ENCODE assay signal across 8 cellular contexts in the genomic region with DNA sequence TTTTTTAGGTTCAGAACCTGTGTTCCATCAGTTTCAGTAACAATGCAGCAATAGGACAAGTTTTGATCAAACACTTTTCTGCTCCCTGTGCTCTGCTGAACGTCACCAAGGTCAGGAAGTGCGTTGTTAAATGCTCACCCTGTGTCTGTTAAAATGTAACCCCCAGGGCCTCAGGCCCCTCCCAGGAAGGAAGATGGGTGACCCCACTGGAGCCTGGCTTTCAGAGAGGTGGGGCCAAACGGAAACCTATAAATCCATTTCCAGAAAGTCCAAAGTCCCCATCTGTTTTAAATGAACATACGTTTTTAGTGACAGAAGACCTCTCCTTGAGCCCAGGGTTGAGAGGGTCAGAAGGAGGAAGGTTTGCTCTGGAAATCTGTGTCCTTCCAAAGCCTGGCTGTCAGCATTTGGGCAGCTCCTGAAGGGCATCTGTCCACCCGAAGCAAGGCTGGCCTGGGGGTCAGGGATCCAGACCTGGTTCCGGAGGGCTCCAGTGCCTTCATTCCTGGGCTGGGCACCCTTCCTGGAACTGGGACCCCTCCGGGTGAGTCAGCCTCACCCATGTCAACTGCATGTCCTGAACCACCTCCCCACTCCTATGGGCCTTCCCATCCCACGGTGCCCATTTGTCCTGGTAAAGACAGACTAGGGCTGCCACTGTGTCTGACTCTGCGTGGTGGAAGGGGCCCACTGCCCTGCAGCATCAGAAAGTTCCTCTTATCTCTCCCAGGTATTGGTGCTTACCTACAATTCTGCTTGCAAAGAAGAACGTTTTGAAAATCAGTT.
A peak's percentile ranks its signal among the peaks of the same experiment; 100 is the strongest.
DNase-seq lines count a peak whose midpoint lies in the region; ATAC-seq and TF ChIP-seq lines count a peak whose summit lies in the region.
"Had no signal": no experiment of that assay in that cellular context is flagged by ENCODE, and none has a peak within 500 bp of the region (broad histone marks: within the 10 kb centered on the region; RNA-seq: fewer than 3 reads in every experiment).

No MANE protein-coding gene starts in this region.

- no peaks in the 10 kb centered on the region for H3K36me3 Mint-ChIP-seq in activated CD8-positive, alpha-beta T cell treated with anti-CD3 and anti-CD28 coated beads for 36 hours (ENCODE audit: low read depth)
- H3K36me3 Mint-ChIP-seq in naive thymus-derived CD8-positive, alpha-beta T cell: no peaks in the 10 kb centered on the region

- peaks cover 13% of the 10 kb centered on the region for H3K4me1 ChIP-seq in upper lobe of right lung

- POLR2A ChIA-PET in activated CD8-positive, alpha-beta T cell treated with anti-CD3 and anti-CD28 coated beads for 36 hours (lab: Charles Lee): no interaction called here
- POLR2A ChIA-PET in naive thymus-derived CD8-positive, alpha-beta T cell (lab: Charles Lee): no interaction called here

- ATAC-seq in HG02970 (IDR thresholded peaks at IDR 0.05; ENCODE audit: low FRiP score, unreplicated experiment) (peak; percentile 52), upper lobe of right lung (no peak)
- peak; percentile 75 for ATAC-seq in activated CD8-positive, alpha-beta T cell treated with anti-CD3 and anti-CD28 coated beads for 36 hours
- ATAC-seq in naive thymus-derived CD8-positive, alpha-beta T cell: peak; percentile 93

- no peak overlapping the region for H3K4me3 Mint-ChIP-seq in activated CD8-positive, alpha-beta T cell treated with anti-CD3 and anti-CD28 coated beads for 36 hours
- peak overlapping the region; percentile 40 to 95 (median 73) for H3K4me3 Mint-ChIP-seq in naive thymus-derived CD8-positive, alpha-beta T cell

- intact Hi-C loops in activated CD8-positive, alpha-beta T cell treated with anti-CD3 and anti-CD28 coated beads for 36 hours (cut with micrococcal nuclease): no loop called here
- intact Hi-C loops in upper lobe of right lung (cut with DNase I): no loop called here

- no peaks in the 10 kb centered on the region for H3K9me3 ChIP-seq in upper lobe of right lung

- peak overlapping the region; percentile 89 for H3K27ac Mint-ChIP-seq in activated CD8-positive, alpha-beta T cell treated with anti-CD3 and anti-CD28 coated beads for 36 hours
- peak overlapping the region; percentile 80 to 100 (median 96) for H3K27ac Mint-ChIP-seq in naive thymus-derived CD8-positive, alpha-beta T cell

- TF ChIP-seq CTCF in activated CD8-positive, alpha-beta T cell treated with anti-CD3 and anti-CD28 coated beads for 36 hours (IDR thresholded peaks at IDR 0.05): no peak
- no peak for TF ChIP-seq CTCF in upper lobe of right lung (IDR thresholded peaks at IDR 0.05)

- H3K27me3 Mint-ChIP-seq in activated CD8-positive, alpha-beta T cell treated with anti-CD3 and anti-CD28 coated beads for 36 hours: no peaks in the 10 kb centered on the region
- H3K27me3 Mint-ChIP-seq in naive thymus-derived CD8-positive, alpha-beta T cell: no peaks in the 10 kb centered on the region

- no peak overlapping the region for H3K4me3 ChIP-seq in upper lobe of right lung

- no peaks in the 10 kb centered on the region for H3K36me3 ChIP-seq in upper lobe of right lung

- no peaks in the 10 kb centered on the region for H3K27me3 ChIP-seq in upper lobe of right lung

- CTCF ChIA-PET in activated CD8-positive, alpha-beta T cell treated with anti-CD3 and anti-CD28 coated beads for 36 hours (lab: Charles Lee): no interaction called here

- peak; percentile 37 for DNase-seq in GM19238 (ENCODE audit: insufficient read length, low spot score)
- peak; percentile 56 for DNase-seq in activated CD8-positive, alpha-beta T cell treated with anti-CD3 and anti-CD28 coated beads for 36 hours
- DNase-seq in naive thymus-derived CD8-positive, alpha-beta T cell: peak; percentile 14 to 86 (median 75)
- no peak for DNase-seq in MV-4-11 (lab: John Stamatoyannopoulos, UW)
- DNase-seq in upper lobe of right lung: no peak
- DNase-seq in amniotic stem cell (lab: John Stamatoyannopoulos, UW): no peak
- DNase-seq: NCI-H1930 had no signal

- no peaks in the 10 kb centered on the region for H3K9me3 Mint-ChIP-seq in activated CD8-positive, alpha-beta T cell treated with anti-CD3 and anti-CD28 coated beads for 36 hours
- no peaks in the 10 kb centered on the region for H3K9me3 Mint-ChIP-seq in naive thymus-derived CD8-positive, alpha-beta T cell

- H3K27ac ChIP-seq in upper lobe of right lung: no peak overlapping the region

- H3K4me1 Mint-ChIP-seq in activated CD8-positive, alpha-beta T cell treated with anti-CD3 and anti-CD28 coated beads for 36 hours (ENCODE audit: low read depth): peaks cover 47% of the 10 kb centered on the region
- H3K4me1 Mint-ChIP-seq in naive thymus-derived CD8-positive, alpha-beta T cell: peaks cover 25 to 50% (median 45%) of the 10 kb centered on the region in 4 donors

Comparison
In these comparisons a context has a peak if more than half of its experiments do, and no peak if none do; other contexts are left out.
1. DNase-seq: peak in GM19238 (single experiment), activated CD8-positive, alpha-beta T cell treated with anti-CD3 and anti-CD28 coated beads for 36 hours (single experiment) and naive thymus-derived CD8-positive, alpha-beta T cell (10 of 10); none in MV-4-11 (single experiment), upper lobe of right lung (single experiment) and amniotic stem cell (single experiment).